ENCODE assay signal across 16 cellular contexts in the genomic region with DNA sequence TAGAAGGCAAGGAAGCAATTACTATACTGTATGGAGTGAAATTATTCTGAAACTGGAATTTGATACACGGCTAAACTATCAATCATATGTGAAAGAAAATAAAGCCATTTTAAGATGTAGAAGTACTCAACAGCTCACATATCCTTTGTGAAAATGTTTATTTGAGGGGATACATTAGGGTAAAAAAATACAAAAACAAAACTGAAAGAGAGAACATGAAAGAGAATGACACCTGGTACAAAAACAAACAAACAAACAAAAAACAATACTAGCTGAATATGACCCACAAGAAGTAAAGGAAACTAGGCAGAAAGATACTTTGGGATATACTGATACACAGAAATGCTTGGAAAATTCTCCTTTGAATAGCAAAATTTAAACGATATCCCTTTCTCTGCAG. TPM values are rescaled to one million over a fixed set of nuclear protein-coding genes. Genes with fewer than 3 reads are reported as not detected.
DNase-seq lines count a peak whose midpoint lies in the region; ATAC-seq and TF ChIP-seq lines count a peak whose summit lies in the region.
"Had no signal": no experiment of that assay in that cellular context is flagged by ENCODE, and none has a peak within 500 bp of the region (broad histone marks: within the 10 kb centered on the region; RNA-seq: fewer than 3 reads in every experiment).

No MANE protein-coding gene starts in this region.

- in situ Hi-C loops in mammary epithelial cell (cut with MboI; ENCODE audit: low sequenced_read_pairs in 2 of 2) = no loop called here

- no peak for ATAC-seq in RWPE2 (ENCODE audit: low read depth)
- ATAC-seq: CD8-positive, alpha-beta T cell had no signal

- H3K9ac ChIP-seq in mammary epithelial cell (ENCODE audit: insufficient read depth, low read length) (no peak overlapping the region), mesendoderm (ENCODE audit: low read length) (no peak overlapping the region)

- no TSS peak for BruUV-seq in mammary epithelial cell (replicated peaks; lab: Mats Ljungman, UMichigan)

- peaks cover 24% of the 10 kb centered on the region for H3K4me1 Mint-ChIP-seq in mesothelial cell of epicardium

- H3K79me1 ChIP-seq in mesendoderm (ENCODE audit: low read length) = no peaks in the 10 kb centered on the region

- H4K5ac ChIP-seq in mesendoderm (ENCODE audit: low read length) = no peak overlapping the region

- H3K4me1 ChIP-seq in mammary epithelial cell (ENCODE audit: insufficient read depth, low read length) (peaks cover 45% of the 10 kb centered on the region), breast epithelium (no peaks in the 10 kb centered on the region), RWPE2 (ENCODE audit: insufficient read depth, poor library complexity, severe bottlenecking) (peaks cover 44% of the 10 kb centered on the region), mesendoderm (ENCODE audit: control insufficient read depth, low read depth, low read length) (no peaks in the 10 kb centered on the region)
- H3K4me1 ChIP-seq: HAP-1 had no signal

- no peaks in the 10 kb centered on the region for H3K36me3 ChIP-seq in mammary epithelial cell (ENCODE audit: insufficient read depth, low read length)
- H3K36me3 ChIP-seq in breast epithelium = no peaks in the 10 kb centered on the region
- no peaks in the 10 kb centered on the region for H3K36me3 ChIP-seq in RWPE2 (ENCODE audit: low read depth)
- no peaks in the 10 kb centered on the region for H3K36me3 ChIP-seq in mesendoderm (ENCODE audit: control insufficient read depth, insufficient read depth, low read length)
- H3K36me3 ChIP-seq: HAP-1 had no signal

- DNase-seq in mammary epithelial cell = no peak
- no peak for DNase-seq in breast epithelium (ENCODE audit: low spot score in 2 of 2)
- DNase-seq in RWPE2 (ENCODE audit: low spot score) = no peak
- no peak for DNase-seq in mesothelial cell of epicardium (ENCODE audit: low spot score in 2 of 2, unreplicated experiment in 2 of 2)
- no peak for DNase-seq in mesendoderm
- no peak for DNase-seq in activated T-cell treated with anti-CD3 and anti-CD28 coated beads, Interleukin-2, amount 50 U/mL, for 1 hour
- no peak for DNase-seq in T-helper 1 cell
- DNase-seq: CD8-positive, alpha-beta T cell; COR-L47; DND-41; GDM1; HFFc6 had no signal

- no peaks in the 10 kb centered on the region for H3K36me3 Mint-ChIP-seq in mesothelial cell of epicardium
- H3K36me3 Mint-ChIP-seq: CD14-positive monocyte; CD8-positive, alpha-beta T cell had no signal

- H3K27ac Mint-ChIP-seq in mesothelial cell of epicardium = peak overlapping the region; percentile 24
- H3K27ac Mint-ChIP-seq: CD14-positive monocyte; CD8-positive, alpha-beta T cell; HFFc6 had no signal

- H3K56ac ChIP-seq in mesendoderm (ENCODE audit: low read length) = no peak overlapping the region

- intact Hi-C loops in mammary epithelial cell (cut with micrococcal nuclease) (no loop called here), breast epithelium (cut with DNase I; ENCODE audit: low total_unique reads) (no loop called here)

- no peak overlapping the region for H3K18ac ChIP-seq in mesendoderm (ENCODE audit: low read length)

- H2BK15ac ChIP-seq in mesendoderm (replicated peaks; ENCODE audit: low read depth) = no peak overlapping the region

- no peaks in the 10 kb centered on the region for H4K20me1 ChIP-seq in mammary epithelial cell (ENCODE audit: insufficient read depth, low read length)

- WGBS in mammary epithelial cell (ENCODE audit: low coverage, missing lambda C conversion rate) = 95% methylated on average over 2 of the region's 2 CpGs
- WGBS in mesendoderm (ENCODE audit: extremely low coverage, insufficient coverage, low lambda C conversion rate) = no CpG with 5 or more reads among the region's 2 CpGs

- H2BK120ac ChIP-seq in mesendoderm (ENCODE audit: low read depth, low read length) = no peak overlapping the region

- no peak overlapping the region for H3K4me3 Mint-ChIP-seq in mesothelial cell of epicardium
- H3K4me3 Mint-ChIP-seq: CD14-positive monocyte; CD8-positive, alpha-beta T cell; HFFc6 had no signal

- no peak overlapping the region for H2AK5ac ChIP-seq in mesendoderm (ENCODE audit: low read length)

- no peak overlapping the region for H3K4ac ChIP-seq in mesendoderm (ENCODE audit: low read depth, low read length)

- H3K27me3 ChIP-seq in mammary epithelial cell (ENCODE audit: insufficient read depth, low read length) = no peaks in the 10 kb centered on the region
- H3K27me3 ChIP-seq in breast epithelium = no peaks in the 10 kb centered on the region
- no peaks in the 10 kb centered on the region for H3K27me3 ChIP-seq in RWPE2 (ENCODE audit: insufficient read depth, poor library complexity, severe bottlenecking)
- no peaks in the 10 kb centered on the region for H3K27me3 ChIP-seq in mesendoderm (ENCODE audit: insufficient read depth, low read length, poor library complexity)

- H2AFZ ChIP-seq in mammary epithelial cell (ENCODE audit: low read depth, low read length) = no peak overlapping the region

- no peak overlapping the region for H3K4me2 ChIP-seq in mammary epithelial cell (ENCODE audit: insufficient read depth, low read depth, low read length)
- no peak overlapping the region for H3K4me2 ChIP-seq in mesendoderm (ENCODE audit: low read length)

- no peaks in the 10 kb centered on the region for H3K9me3 Mint-ChIP-seq in mesothelial cell of epicardium
- H3K9me3 Mint-ChIP-seq: CD8-positive, alpha-beta T cell; HFFc6 had no signal

- no peak for TF ChIP-seq CTCF in mammary epithelial cell (conservative IDR thresholded peaks at IDR 0.05 in 1 of 2, IDR thresholded peaks at IDR 0.05 in 1 of 2; ENCODE audit: extremely low read depth in 1 of 2, insufficient read depth in 1 of 2, low read depth in 1 of 2, low read length in 2 of 2)
- no peak for TF ChIP-seq CTCF in breast epithelium (IDR thresholded peaks at IDR 0.05)
- no peak for TF ChIP-seq CTCF in RWPE2 (IDR thresholded peaks at IDR 0.05; ENCODE audit: poor library complexity, severe bottlenecking)
- no peak for TF ChIP-seq CTCF in mesothelial cell of epicardium (IDR thresholded peaks at IDR 0.05; ENCODE audit: unreplicated experiment)

- no peak overlapping the region for H3K4me3 ChIP-seq in mammary epithelial cell (replicated peaks in 1 of 3; ENCODE audit: insufficient read depth in 1 of 3, low read depth in 2 of 3, low read length in 3 of 3)
- H3K4me3 ChIP-seq in breast epithelium = no peak overlapping the region
- no peak overlapping the region for H3K4me3 ChIP-seq in RWPE2 (ENCODE audit: severe bottlenecking)
- no peak overlapping the region for H3K4me3 ChIP-seq in mesendoderm (ENCODE audit: low read length)
- H3K4me3 ChIP-seq: HAP-1 had no signal

- dilution Hi-C loops in mammary epithelial cell (cut with HindIII; ENCODE audit: low sequenced_read_pairs) = loop anchor here (5.0 kb wide), 1 partner anchor 47 kb away; no protein-coding TSS in a partner anchor

- H3K27ac ChIP-seq in mammary epithelial cell (ENCODE audit: insufficient read depth, low read depth, low read length) (peak overlapping the region; percentile 12), breast epithelium (no peak overlapping the region), RWPE2 (ENCODE audit: poor library complexity, severe bottlenecking) (peak overlapping the region; percentile 30), mesendoderm (ENCODE audit: low read depth, low read length) (no peak overlapping the region)

- H3K27me3 Mint-ChIP-seq in mesothelial cell of epicardium (ENCODE audit: low read depth) = no peaks in the 10 kb centered on the region

- TF ChIP-seq POLR2A in breast epithelium (IDR thresholded peaks at IDR 0.05) = no peak

- H3K23ac ChIP-seq in mesendoderm (ENCODE audit: low read length) = no peak overlapping the region

- H3K79me2 ChIP-seq in mammary epithelial cell (ENCODE audit: insufficient read depth, low read length) = peaks cover 5% of the 10 kb centered on the region
- H3K79me2 ChIP-seq in mesendoderm (ENCODE audit: control insufficient read depth, insufficient read depth, low read length) = no peaks in the 10 kb centered on the region

- H2BK5ac ChIP-seq in mesendoderm (ENCODE audit: low read length) = no peak overlapping the region

- H3K9me3 ChIP-seq in mammary epithelial cell (replicated peaks; ENCODE audit: insufficient read depth, low read length) (no peaks in the 10 kb centered on the region), breast epithelium (no peaks in the 10 kb centered on the region), RWPE2 (ENCODE audit: severe bottlenecking) (no peaks in the 10 kb centered on the region)
- H3K9me3 ChIP-seq: HAP-1 had no signal

- no peak overlapping the region for H4K8ac ChIP-seq in mesendoderm (ENCODE audit: low read depth, low read length)

- CTCF ChIA-PET in mammary epithelial cell (lab: Charles Lee; ENCODE audit: low non-redundant PET) = no interaction called here

RNA-seq across cellular contexts. Expression of a gene that starts 20.8 kb away (rescaled TPM):
- total RNA-seq in mammary epithelial cell = 1,000 to 10,000 TPM in 1 of 2 donors, 100 to 1,000 TPM in 1; 540 to 2,145 TPM
- polyA plus RNA-seq in mammary epithelial cell = 1,137 TPM
- 894 TPM for polyA minus RNA-seq in mammary epithelial cell
- total RNA-seq in breast epithelium = 10 to 100 TPM in 2 of 3 donors, 1 to 10 TPM in 1; 3.4 to 89.1 (median 46.2) TPM
- 1.3 to 1.7 TPM (median 1.5 TPM) in 3 replicates for total RNA-seq in mesothelial cell of epicardium
- 0.13 TPM for polyA plus RNA-seq in mesendoderm (2013, experiment 1 of 2)
- 0.21 TPM for polyA plus RNA-seq in mesendoderm (2013, experiment 2 of 2)
- total RNA-seq: A673, H1 had no signal
- polyA plus RNA-seq: H1 had no signal

RNA-seq across cellular contexts. Expression of a gene that starts 59.2 kb away (rescaled TPM):
- 10 to 100 TPM in 1 of 2 donors, 1 to 10 TPM in 1; 9.5 to 44.0 TPM for total RNA-seq in mammary epithelial cell
- 13.2 TPM for polyA plus RNA-seq in mammary epithelial cell
- polyA minus RNA-seq in mammary epithelial cell = 22.7 TPM
- total RNA-seq in breast epithelium = 1 to 10 TPM in 2 of 3 donors, under 1 TPM in 1; 0.80 to 7.6 (median 3.3) TPM
- 0.04 to 0.22 TPM in 2 of 3 replicates, not detected in the other for total RNA-seq in mesothelial cell of epicardium
- 0.01 TPM for polyA plus RNA-seq in mesendoderm (2013, experiment 1 of 2)
- 0.04 TPM for polyA plus RNA-seq in mesendoderm (2013, experiment 2 of 2)
- total RNA-seq: H1 had no signal
- polyA plus RNA-seq: H1 had no signal

Comparison
In these comparisons a context has a peak if more than half of its experiments do, and no peak if none do; other contexts are left out.
1. H3K27ac ChIP-seq: peak in mammary epithelial cell (single experiment) and RWPE2 (single experiment); none in breast epithelium (0 of 2) and mesendoderm (single experiment).
2. RNA of a gene that starts 20.8 kb away (total RNA-seq): 540 to 2,145 TPM in mammary epithelial cell; 3.4 to 89.1 TPM in breast epithelium and 1.3 to 1.7 TPM in mesothelial cell of epicardium; every median in the first group is over 4 times any median in the second.